Comparison of ENCODE assay signal across 8 cellular contexts in the genomic region with DNA sequence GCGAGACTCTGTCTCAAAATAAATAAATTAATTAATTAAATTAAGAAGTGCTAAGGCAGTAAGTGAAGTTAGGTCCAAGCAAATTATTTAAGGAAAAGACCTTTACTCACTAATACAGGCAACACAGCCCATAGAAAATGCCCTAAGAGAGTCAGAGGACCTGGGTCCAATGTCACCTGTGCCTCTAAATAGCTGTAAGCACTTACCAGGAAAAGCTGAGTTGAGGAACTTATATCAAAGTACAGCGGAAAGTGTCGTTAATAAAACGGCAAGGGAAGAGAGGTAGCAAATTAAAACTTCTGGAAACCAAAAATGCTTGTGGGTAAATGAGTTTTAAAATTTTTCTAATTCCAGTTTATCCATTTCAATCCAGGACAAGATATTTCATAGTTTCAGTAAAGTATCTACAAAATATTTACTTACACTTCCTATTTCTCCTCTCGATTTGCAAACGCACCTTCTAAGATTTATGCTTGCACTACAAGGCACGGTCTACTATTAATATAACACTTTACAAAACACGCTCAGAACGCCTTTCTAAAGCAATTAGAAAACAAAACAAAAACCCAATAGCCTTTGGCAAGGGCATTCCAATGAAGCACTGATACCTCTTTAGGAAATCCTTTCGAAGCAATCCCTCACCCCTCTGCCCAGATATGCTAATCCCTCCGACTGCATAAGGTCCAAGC. TPM values are rescaled to one million over a fixed set of nuclear protein-coding genes. Genes with fewer than 3 reads are reported as not detected.
DNase-seq lines count a peak whose midpoint lies in the region; ATAC-seq and TF ChIP-seq lines count a peak whose summit lies in the region.

No MANE protein-coding gene starts in this region.

- WGBS in iPS DF 6.9 (ENCODE audit: insufficient coverage, insufficient read length) = no CpG with 5 or more reads among the region's 11 CpGs
- WGBS in spleen, 5 donors = 7 to 9% (median 7%) methylated on average over 11 of the region's 11 CpGs

- no peaks in the 10 kb centered on the region for H3K36me3 ChIP-seq in iPS DF 6.9 (ENCODE audit: control insufficient read depth, insufficient read depth, low read length)
- peaks cover 0 to 17% (median 2%) of the 10 kb centered on the region in 6 donors for H3K36me3 ChIP-seq in spleen

- H3K4me1 ChIP-seq in iPS DF 6.9 (ENCODE audit: control insufficient read depth, insufficient read depth, low read length) = no peaks in the 10 kb centered on the region
- peaks cover 17 to 61% (median 40%) of the 10 kb centered on the region in 6 donors for H3K4me1 ChIP-seq in spleen

- H3K27ac ChIP-seq in iPS DF 6.9 (ENCODE audit: low read length) (no peak overlapping the region), spleen (peak overlapping the region; percentile 90 to 99 (median 98))

- no peak for ATAC-seq in stimulated activated naive CD8-positive, alpha-beta T cell treated with anti-CD3 and anti-CD28 coated beads, Interleukin-15, Interleukin-2, amounts not matched to agents 100 U/mL and 50 U/mL, for 24 hours
- ATAC-seq in activated CD8-positive, alpha-beta T cell treated with anti-CD3 and anti-CD28 coated beads for 36 hours = no peak
- no peak for ATAC-seq in GM21825 (IDR thresholded peaks at IDR 0.05; ENCODE audit: unreplicated experiment)
- no peak for ATAC-seq in GM18868 (IDR thresholded peaks at IDR 0.05; ENCODE audit: unreplicated experiment)

- CTCF ChIA-PET in activated CD8-positive, alpha-beta T cell treated with anti-CD3 and anti-CD28 coated beads for 36 hours (lab: Charles Lee) = interaction anchor here (0.7 to 3.1 kb wide), 17 partner anchors 9 to 451 kb away, joined by 3 to 32 read pairs (median 11); partner anchors contain the start of gene SUGT1

- DNase-seq in stimulated activated naive CD8-positive, alpha-beta T cell treated with anti-CD3 and anti-CD28 coated beads, Interleukin-15, Interleukin-2, amounts not matched to agents 100 U/mL and 50 U/mL, for 24 hours = no peak
- no peak for DNase-seq in activated CD8-positive, alpha-beta T cell treated with anti-CD3 and anti-CD28 coated beads for 36 hours
- DNase-seq in iPS DF 6.9 (ENCODE audit: low read depth, low spot score) = no peak
- DNase-seq in spleen = no peak
- no peak for DNase-seq in stimulated activated CD4-positive, alpha-beta T cell treated with anti-CD3 and anti-CD28 coated beads, Interleukin-1b, Interleukin-23, amount 100 ng/mL, for 48 hours

- POLR2A ChIA-PET in activated CD8-positive, alpha-beta T cell treated with anti-CD3 and anti-CD28 coated beads for 36 hours (lab: Charles Lee) = interaction anchor here (0.7 to 1.9 kb wide), 7 partner anchors 12 to 255 kb away, joined by 3 to 10 read pairs (median 5); partner anchors contain the start of gene SUGT1

- no peaks in the 10 kb centered on the region for H3K9me3 Mint-ChIP-seq in stimulated activated naive CD8-positive, alpha-beta T cell treated with anti-CD3 and anti-CD28 coated beads, Interleukin-15, Interleukin-2, amounts not matched to agents 100 ng/mL and 50 ng/mL, for 24 hours
- no peaks in the 10 kb centered on the region for H3K9me3 Mint-ChIP-seq in activated CD8-positive, alpha-beta T cell treated with anti-CD3 and anti-CD28 coated beads for 36 hours

- H3K36me3 Mint-ChIP-seq in stimulated activated naive CD8-positive, alpha-beta T cell treated with anti-CD3 and anti-CD28 coated beads, Interleukin-15, Interleukin-2, amounts not matched to agents 100 ng/mL and 50 ng/mL, for 24 hours (ENCODE audit: low read depth) = peaks cover 5% of the 10 kb centered on the region
- peaks cover 6% of the 10 kb centered on the region for H3K36me3 Mint-ChIP-seq in activated CD8-positive, alpha-beta T cell treated with anti-CD3 and anti-CD28 coated beads for 36 hours (ENCODE audit: low read depth)

- peak overlapping the region; percentile 93 for H3K27ac Mint-ChIP-seq in stimulated activated naive CD8-positive, alpha-beta T cell treated with anti-CD3 and anti-CD28 coated beads, Interleukin-15, Interleukin-2, amounts not matched to agents 100 ng/mL and 50 ng/mL, for 24 hours
- H3K27ac Mint-ChIP-seq in activated CD8-positive, alpha-beta T cell treated with anti-CD3 and anti-CD28 coated beads for 36 hours = peak overlapping the region; percentile 86

- H3K27me3 ChIP-seq in iPS DF 6.9 (ENCODE audit: control insufficient read depth, insufficient read depth, low read length) (no peaks in the 10 kb centered on the region), spleen (replicated peaks in 1 of 7) (no peaks in the 10 kb centered on the region)

- peaks cover 36% of the 10 kb centered on the region for H3K4me1 Mint-ChIP-seq in stimulated activated naive CD8-positive, alpha-beta T cell treated with anti-CD3 and anti-CD28 coated beads, Interleukin-15, Interleukin-2, amounts not matched to agents 100 ng/mL and 50 ng/mL, for 24 hours (ENCODE audit: low read depth)
- peaks cover 31% of the 10 kb centered on the region for H3K4me1 Mint-ChIP-seq in activated CD8-positive, alpha-beta T cell treated with anti-CD3 and anti-CD28 coated beads for 36 hours (ENCODE audit: low read depth)

- no peaks in the 10 kb centered on the region for H3K27me3 Mint-ChIP-seq in stimulated activated naive CD8-positive, alpha-beta T cell treated with anti-CD3 and anti-CD28 coated beads, Interleukin-15, Interleukin-2, amounts not matched to agents 100 ng/mL and 50 ng/mL, for 24 hours
- H3K27me3 Mint-ChIP-seq in activated CD8-positive, alpha-beta T cell treated with anti-CD3 and anti-CD28 coated beads for 36 hours = no peaks in the 10 kb centered on the region

- TF ChIP-seq POLR2A in spleen (IDR thresholded peaks at IDR 0.05) = no peak

- TF ChIP-seq CTCF in activated CD8-positive, alpha-beta T cell treated with anti-CD3 and anti-CD28 coated beads for 36 hours (IDR thresholded peaks at IDR 0.05) = no peak
- TF ChIP-seq CTCF in spleen (IDR thresholded peaks at IDR 0.05 in 8 of 11, conservative IDR thresholded peaks at IDR 0.05 in 3 of 11) = no peak

- peak overlapping the region; percentile 95 for H3K4me3 Mint-ChIP-seq in stimulated activated naive CD8-positive, alpha-beta T cell treated with anti-CD3 and anti-CD28 coated beads, Interleukin-15, Interleukin-2, amounts not matched to agents 100 ng/mL and 50 ng/mL, for 24 hours
- H3K4me3 Mint-ChIP-seq in activated CD8-positive, alpha-beta T cell treated with anti-CD3 and anti-CD28 coated beads for 36 hours = peak overlapping the region; percentile 96

- H3K4me3 ChIP-seq in iPS DF 6.9 (ENCODE audit: low read length) (peak overlapping the region; percentile 63; the same call in 1 of the 2 replicates), spleen (peak overlapping the region; percentile 70 to 80 (median 77))

- no peaks in the 10 kb centered on the region for H3K9me3 ChIP-seq in iPS DF 6.9 (ENCODE audit: control insufficient read depth, insufficient read depth, low read length)
- no peaks in the 10 kb centered on the region for H3K9me3 ChIP-seq in spleen

- intact Hi-C loops in activated CD8-positive, alpha-beta T cell treated with anti-CD3 and anti-CD28 coated beads for 36 hours (cut with micrococcal nuclease) = loop anchor here (5.0 kb wide), 1 partner anchor 102 kb away; no protein-coding TSS in a partner anchor
- intact Hi-C loops in spleen (cut with DNase I; ENCODE audit: low total_unique reads) = loop anchor here (10.0 kb wide), 3 partner anchors 105 to 435 kb away; partner anchors contain the start of genes ALG11 and ATP7B

RNA-seq across cellular contexts. Expression of gene VPS36, which starts 1.0 kb away (rescaled TPM):
- total RNA-seq in activated CD8-positive, alpha-beta T cell treated with anti-CD3 and anti-CD28 coated beads for 36 hours = 10 to 100 TPM; 26.3 to 29.6 TPM
- total RNA-seq in spleen = 10 to 100 TPM; 42.5 to 98.9 (median 64.0) TPM
- polyA plus RNA-seq in spleen = 10 to 100 TPM; 18.3 to 24.5 (median 19.2) TPM

RNA-seq across cellular contexts. Expression of gene CKAP2, which starts 5.8 kb away (rescaled TPM):
- 10 to 100 TPM; 51.5 to 54.3 TPM for total RNA-seq in activated CD8-positive, alpha-beta T cell treated with anti-CD3 and anti-CD28 coated beads for 36 hours
- 10 to 100 TPM; 13.9 to 24.7 (median 21.9) TPM for total RNA-seq in spleen
- polyA plus RNA-seq in spleen = 10 to 100 TPM in 1 of 3 donors, 1 to 10 TPM in 2; 4.7 to 10.4 (median 6.1) TPM

RNA-seq across cellular contexts. Expression of gene THSD1, which starts 43.5 kb away (rescaled TPM):
- under 1 TPM; 0.18 to 0.31 TPM for total RNA-seq in activated CD8-positive, alpha-beta T cell treated with anti-CD3 and anti-CD28 coated beads for 36 hours
- 10 to 100 TPM in 5 of 7 donors, 1 to 10 TPM in 2; 7.5 to 13.1 (median 10.8) TPM for total RNA-seq in spleen
- 1 to 10 TPM; 1.6 to 4.0 (median 2.3) TPM for polyA plus RNA-seq in spleen

Comparison
In these comparisons a context has a peak if more than half of its experiments do, and no peak if none do; other contexts are left out.
1. RNA of gene THSD1, which starts 43.5 kb away (total RNA-seq): 7.5 to 13.1 TPM in spleen; 0.18 to 0.31 TPM in activated CD8-positive, alpha-beta T cell treated with anti-CD3 and anti-CD28 coated beads for 36 hours; every median in the first group is over 4 times any median in the second.